ENCODE assay signal across 12 cellular contexts in genomic region chr5:153659337-153659736, GRCh38.
DNase-seq lines count a peak whose midpoint lies in the region; ATAC-seq and TF ChIP-seq lines count a peak whose summit lies in the region.
"Had no signal": no experiment of that assay in that cellular context is flagged by ENCODE, and none has a peak within 500 bp of the region (broad histone marks: within the 10 kb centered on the region; RNA-seq: fewer than 3 reads in every experiment).

No MANE protein-coding gene starts in this region.

- H2AFZ ChIP-seq in fibroblast of lung (ENCODE audit: low read length) (no peak overlapping the region), osteoblast (ENCODE audit: low read length) (no peak overlapping the region)

- no peaks in the 10 kb centered on the region for H3K9me3 ChIP-seq in fibroblast of lung (ENCODE audit: control insufficient read depth, insufficient read depth, low read depth, low read length)
- no peaks in the 10 kb centered on the region for H3K9me3 ChIP-seq in osteoblast (ENCODE audit: low read depth, low read length)

- H3K27ac Mint-ChIP-seq in type B pancreatic cell = no peak overlapping the region
- H3K27ac Mint-ChIP-seq: CD8-positive, alpha-beta memory T cell had no signal

- H3K4me2 ChIP-seq in fibroblast of lung (ENCODE audit: extremely low read depth, insufficient read depth, low read length) (no peak overlapping the region), osteoblast (ENCODE audit: insufficient read depth, low read length) (no peak overlapping the region)

- DNase-seq in ELF-1 (ENCODE audit: low read depth, low spot score) (peak; percentile 41), NCI-H69 (lab: John Stamatoyannopoulos, UW) (peak; percentile 16), fibroblast of lung (ENCODE audit: low read depth in 2 of 2) (peak; percentile 77 to 93), osteoblast (ENCODE audit: insufficient read length, low spot score, missing footprints) (peak; percentile 41), type B pancreatic cell (ENCODE audit: extremely low spot score, unreplicated experiment) (no peak)
- DNase-seq: CD8-positive, alpha-beta memory T cell; effector memory CD4-positive, alpha-beta T cell; MM.1S; NCI-H2107; T1000 had no signal

- no peak for TF ChIP-seq CTCF in fibroblast of lung (conservative IDR thresholded peaks at IDR 0.05 in 1 of 2, IDR thresholded peaks at IDR 0.05 in 1 of 2; ENCODE audit: low read depth in 1 of 2, low read length in 2 of 2)
- TF ChIP-seq CTCF in osteoblast (IDR thresholded peaks at IDR 0.05; ENCODE audit: extremely low read depth, low read depth, low read length) = no peak
- TF ChIP-seq CTCF in type B pancreatic cell (conservative IDR thresholded peaks at IDR 0.05) = no peak

- no peaks in the 10 kb centered on the region for H3K36me3 ChIP-seq in fibroblast of lung (ENCODE audit: control insufficient read depth, insufficient read depth, low read length)
- H3K36me3 ChIP-seq in osteoblast (ENCODE audit: insufficient read depth, low read length) = no peaks in the 10 kb centered on the region

- peaks cover 5% of the 10 kb centered on the region for H3K9me3 Mint-ChIP-seq in type B pancreatic cell

- H3K27me3 Mint-ChIP-seq in type B pancreatic cell = peaks cover 2% of the 10 kb centered on the region
- H3K27me3 Mint-ChIP-seq: CD8-positive, alpha-beta memory T cell had no signal

- H3K4me1 ChIP-seq in fibroblast of lung (ENCODE audit: control insufficient read depth, extremely low read depth, insufficient read depth, low read length) (no peaks in the 10 kb centered on the region), osteoblast (ENCODE audit: insufficient read depth, low read length) (peaks cover 13% of the 10 kb centered on the region)

- H3K27me3 ChIP-seq in fibroblast of lung (ENCODE audit: control insufficient read depth, insufficient read depth, low read length) (no peaks in the 10 kb centered on the region), osteoblast (ENCODE audit: insufficient read depth, low read length) (no peaks in the 10 kb centered on the region)

- no peak overlapping the region for H3K4me3 Mint-ChIP-seq in type B pancreatic cell
- H3K4me3 Mint-ChIP-seq: CD8-positive, alpha-beta memory T cell had no signal

- no peak for ATAC-seq in HG03442 (IDR thresholded peaks at IDR 0.05; ENCODE audit: unreplicated experiment)
- ATAC-seq in HG03354 (IDR thresholded peaks at IDR 0.05; ENCODE audit: poor library complexity, severe bottlenecking, unreplicated experiment) = no peak

- H3K36me3 Mint-ChIP-seq in type B pancreatic cell = no peaks in the 10 kb centered on the region
- H3K36me3 Mint-ChIP-seq: CD8-positive, alpha-beta memory T cell had no signal

- H3K79me2 ChIP-seq in fibroblast of lung (ENCODE audit: control insufficient read depth, insufficient read depth, low read length) (no peaks in the 10 kb centered on the region), osteoblast (ENCODE audit: insufficient read depth, low read length) (no peaks in the 10 kb centered on the region)

- no peak overlapping the region for H3K4me3 ChIP-seq in fibroblast of lung (replicated peaks in 1 of 4; ENCODE audit: control extremely low read depth in 1 of 4, insufficient read depth in 1 of 4, low read depth in 3 of 4, low read length in 4 of 4)
- H3K4me3 ChIP-seq in osteoblast (ENCODE audit: insufficient read depth, low read length) = no peak overlapping the region

- H4K20me1 ChIP-seq in fibroblast of lung (ENCODE audit: control insufficient read depth, extremely low read depth, insufficient read depth, low read length) = no peaks in the 10 kb centered on the region
- no peaks in the 10 kb centered on the region for H4K20me1 ChIP-seq in osteoblast (ENCODE audit: insufficient read depth, low read length)

- no peak overlapping the region for H3K27ac ChIP-seq in fibroblast of lung (ENCODE audit: insufficient read depth, low read length)
- H3K27ac ChIP-seq in osteoblast (ENCODE audit: low read depth, low read length) = no peak overlapping the region

- H3K9ac ChIP-seq in fibroblast of lung (ENCODE audit: insufficient read depth, low read length) = no peak overlapping the region

- peaks cover 20% of the 10 kb centered on the region for H3K4me1 Mint-ChIP-seq in type B pancreatic cell (ENCODE audit: unreplicated experiment)
- H3K4me1 Mint-ChIP-seq: CD8-positive, alpha-beta memory T cell had no signal
